Comparison of ENCODE assay signal across 9 cellular contexts in genomic region chr7:127396184-127396583, GRCh38.
DNase-seq lines count a peak whose midpoint lies in the region; ATAC-seq and TF ChIP-seq lines count a peak whose summit lies in the region.
"Had no signal": no experiment of that assay in that cellular context is flagged by ENCODE, and none has a peak within 500 bp of the region (broad histone marks: within the 10 kb centered on the region; RNA-seq: fewer than 3 reads in every experiment).

No MANE protein-coding gene starts in this region.

- H3K9me3 ChIP-seq in DND-41 (ENCODE audit: insufficient read depth, low read length, severe bottlenecking): no peaks in the 10 kb centered on the region

- H3K4me1 ChIP-seq in DND-41 (ENCODE audit: insufficient read depth, low read length): peaks cover 13% of the 10 kb centered on the region

- ATAC-seq in DND-41 (ENCODE audit: insufficient read depth, low read depth) (no peak), GM18868 (IDR thresholded peaks at IDR 0.05; ENCODE audit: unreplicated experiment) (peak; percentile 41), HG02759 (IDR thresholded peaks at IDR 0.05; ENCODE audit: unreplicated experiment) (no peak)

- H3K27me3 ChIP-seq in DND-41 (ENCODE audit: insufficient read depth, low read length, poor library complexity) (no peaks in the 10 kb centered on the region), brain microvascular endothelial cell (replicated peaks) (peaks cover 4% of the 10 kb centered on the region)

- no peak overlapping the region for H3K9ac ChIP-seq in DND-41 (ENCODE audit: low read depth, low read length)

- no peak overlapping the region for H3K4me2 ChIP-seq in DND-41 (ENCODE audit: insufficient read depth, low read length)

- H2AFZ ChIP-seq in DND-41 (ENCODE audit: low read depth, low read length): no peak overlapping the region

- TF ChIP-seq CTCF in DND-41 (IDR thresholded peaks at IDR 0.05; ENCODE audit: borderline replicate concordance, extremely low read depth, low read length, poor library complexity, severe bottlenecking): no peak
- peak; percentile 12 for TF ChIP-seq CTCF in brain microvascular endothelial cell (IDR thresholded peaks at IDR 0.05; ENCODE audit: low read depth, low read length, missing control alignments)

- H4K20me1 ChIP-seq in DND-41 (ENCODE audit: insufficient read depth, low read length): peaks cover 5% of the 10 kb centered on the region; the same call in 1 of the 2 replicates

- H3K79me2 ChIP-seq in DND-41 (ENCODE audit: insufficient read depth, low read length): peaks cover 17% of the 10 kb centered on the region

- no peak overlapping the region for H3K27ac ChIP-seq in DND-41 (ENCODE audit: low read length)
- H3K27ac ChIP-seq in brain microvascular endothelial cell: no peak overlapping the region

- in situ Hi-C loops in brain microvascular endothelial cell (cut with HindIII; ENCODE audit: low pct_ligation_motif_present, low sequenced_read_pairs): no loop called here

- H3K4me3 ChIP-seq in DND-41 (ENCODE audit: low read depth in 1 of 2, low read length in 2 of 2): no peak overlapping the region
- no peak overlapping the region for H3K4me3 ChIP-seq in brain microvascular endothelial cell (ENCODE audit: low read depth, low read length)

- DNase-seq in DND-41 (peak; percentile 18), Kasumi-1 (lab: John Stamatoyannopoulos, UW) (peak; percentile 65 to 72), brain microvascular endothelial cell (no peak), NCI-H2029 treated with DMSO at 0.1 percent for 48 hours (lab: John Stamatoyannopoulos, UW) (no peak), NCI-H2081 (lab: John Stamatoyannopoulos, UW) (no peak), COLO829 (ENCODE audit: low spot score) (no peak)
- DNase-seq: NCI-H446 treated with DMSO at 0.1 percent for 48 hours had no signal

- H3K36me3 ChIP-seq in DND-41 (ENCODE audit: insufficient read depth, low read length): peaks cover 6% of the 10 kb centered on the region; the same call in 1 of the 2 replicates
- no peaks in the 10 kb centered on the region for H3K36me3 ChIP-seq in brain microvascular endothelial cell (replicated peaks)

Comparison
In these comparisons a context has a peak if more than half of its experiments do, and no peak if none do; other contexts are left out.
1. DNase-seq: peak in DND-41 (single experiment) and Kasumi-1 (2 of 2); none in brain microvascular endothelial cell (single experiment), NCI-H2029 treated with DMSO at 0.1 percent for 48 hours (single experiment), NCI-H2081 (0 of 2) and COLO829 (single experiment).